20 cellular contexts compared by ENCODE assay signal in the genomic region with DNA sequence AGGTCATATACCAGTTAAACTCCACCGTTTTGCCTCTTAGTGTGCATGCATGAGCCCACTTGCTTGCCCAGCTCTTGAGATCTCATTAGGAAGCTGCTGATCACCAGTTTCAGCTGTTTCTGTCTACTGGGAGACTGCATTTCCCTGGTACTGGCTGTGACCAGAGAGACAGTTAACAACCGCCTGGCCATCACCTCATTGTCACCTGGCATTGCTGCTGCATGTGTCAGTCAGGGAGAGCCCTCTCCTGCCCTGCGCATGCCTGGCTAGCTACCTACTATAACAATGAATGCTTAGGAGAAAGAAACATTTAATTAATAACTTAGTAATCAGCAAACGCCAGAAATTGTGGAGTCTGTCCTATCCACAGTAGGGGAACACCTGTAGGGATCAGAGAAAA.
"Had no signal": no experiment of that assay in that cellular context is flagged by ENCODE, and none has a peak within 500 bp of the region (broad histone marks: within the 10 kb centered on the region; RNA-seq: fewer than 3 reads in every experiment).

No MANE protein-coding gene starts in this region.

- H3K27ac Mint-ChIP-seq: effector memory CD8-positive, alpha-beta T cell; immature natural killer cell; memory B cell; mesothelial cell of epicardium; naive B cell; natural killer cell treated with Interleukin-12 subunit alpha and Interleukin-12 subunit beta and Interleukin-15 and Interleukin-18, amount 100 ng/mL, for 72 hours; neural progenitor cell; progenitor cell of endocrine pancreas had no signal

- H3K4me1 Mint-ChIP-seq: immature natural killer cell; memory B cell; naive B cell; stimulated activated naive CD8-positive, alpha-beta T cell treated with anti-CD3 and anti-CD28 coated beads, Interleukin-15, amount 100 ng/mL, for 72 hours had no signal

- ATAC-seq: effector memory CD8-positive, alpha-beta T cell; left lobe of liver; mucosa of descending colon; natural killer cell treated with Interleukin-12 subunit alpha and Interleukin-12 subunit beta and Interleukin-15 and Interleukin-18, amount 100 ng/mL, for 72 hours; sciatic nerve; stimulated activated naive CD8-positive, alpha-beta T cell treated with anti-CD3 and anti-CD28 coated beads, Interleukin-15, amount 100 ng/mL, for 72 hours had no signal

- H3K36me3 Mint-ChIP-seq: immature natural killer cell; memory B cell; mesothelial cell of epicardium; naive B cell; natural killer cell treated with Interleukin-12 subunit alpha and Interleukin-12 subunit beta and Interleukin-15 and Interleukin-18, amount 100 ng/mL, for 72 hours; neural progenitor cell had no signal

- DNase-seq: dermis blood vessel endothelial cell; effector memory CD8-positive, alpha-beta T cell; hypothalamus; immature natural killer cell; mucosa of descending colon; naive B cell; stimulated activated CD4-positive, alpha-beta T cell treated with anti-CD3 and anti-CD28 coated beads, Interleukin-12 subunit alpha, Interleukin-12 subunit beta, amount 100 ng/mL, for 4 hours; stimulated activated CD4-positive, alpha-beta T cell treated with anti-CD3 and anti-CD28 coated beads, Interleukin-1b, Interleukin-23, amount 100 ng/mL, for 48 hours; stimulated activated CD4-positive, alpha-beta T cell treated with anti-CD3 and anti-CD28 coated beads, Interleukin-4, amount 100 ng/mL, for 1 hour; stimulated activated CD8-positive, alpha-beta memory T cell treated with anti-CD3 and anti-CD28 coated beads, Interleukin-4, amount 100 ng/mL, for 48 hours; stimulated activated naive CD4-positive, alpha-beta T cell; stimulated activated naive CD8-positive, alpha-beta T cell treated with anti-CD3 and anti-CD28 coated beads, Interleukin-15, amount 100 ng/mL, for 72 hours; transverse colon had no signal

- H3K4me3 Mint-ChIP-seq: effector memory CD8-positive, alpha-beta T cell; immature natural killer cell; memory B cell; mesothelial cell of epicardium; natural killer cell treated with Interleukin-12 subunit alpha and Interleukin-12 subunit beta and Interleukin-15 and Interleukin-18, amount 100 ng/mL, for 72 hours; neural progenitor cell; stimulated activated naive CD8-positive, alpha-beta T cell treated with anti-CD3 and anti-CD28 coated beads, Interleukin-15, amount 100 ng/mL, for 72 hours had no signal

- H3K27me3 Mint-ChIP-seq: effector memory CD8-positive, alpha-beta T cell; naive B cell; natural killer cell treated with Interleukin-12 subunit alpha and Interleukin-12 subunit beta and Interleukin-15 and Interleukin-18, amount 100 ng/mL, for 72 hours; progenitor cell of endocrine pancreas; stimulated activated naive CD8-positive, alpha-beta T cell treated with anti-CD3 and anti-CD28 coated beads, Interleukin-15, amount 100 ng/mL, for 72 hours had no signal

- H3K9me3 Mint-ChIP-seq: memory B cell; mesothelial cell of epicardium; stimulated activated naive CD8-positive, alpha-beta T cell treated with anti-CD3 and anti-CD28 coated beads, Interleukin-15, amount 100 ng/mL, for 72 hours had no signal
